8 cellular contexts compared by ENCODE assay signal in genomic region chr20:43925786-43926185, GRCh38. TPM values are rescaled to one million over a fixed set of nuclear protein-coding genes. Genes with fewer than 3 reads are reported as not detected.
DNase-seq lines count a peak whose midpoint lies in the region; ATAC-seq and TF ChIP-seq lines count a peak whose summit lies in the region.

No MANE protein-coding gene starts in this region.

- intact Hi-C loops in left ventricle myocardium inferior (cut with micrococcal nuclease), result no loop called here

- no peak overlapping the region for H2BK12ac ChIP-seq in trophoblast cell (ENCODE audit: low read length)

- H3K9me3 ChIP-seq in T-helper 17 cell (ENCODE audit: control insufficient read depth, low read length, poor library complexity, severe bottlenecking), result no peaks in the 10 kb centered on the region
- no peaks in the 10 kb centered on the region for H3K9me3 ChIP-seq in left ventricle myocardium inferior (replicated peaks)
- no peaks in the 10 kb centered on the region for H3K9me3 ChIP-seq in trophoblast cell (ENCODE audit: insufficient read depth, low read depth, low read length)

- H2BK5ac ChIP-seq in trophoblast cell (ENCODE audit: low read depth, low read length, poor library complexity), result no peak overlapping the region

- no peak overlapping the region for H3K27ac ChIP-seq in HL-60 (replicated peaks)
- H3K27ac ChIP-seq in left ventricle myocardium inferior (replicated peaks), result no peak overlapping the region
- H3K27ac ChIP-seq in trophoblast cell (ENCODE audit: low read depth, low read length), result no peak overlapping the region

- H3K14ac ChIP-seq in trophoblast cell (ENCODE audit: low read length), result no peak overlapping the region

- H4K12ac ChIP-seq in trophoblast cell (ENCODE audit: low read depth, low read length), result no peak overlapping the region

- H3K79me1 ChIP-seq in trophoblast cell (ENCODE audit: low read length), result no peaks in the 10 kb centered on the region

- no peak overlapping the region for H2AFZ ChIP-seq in trophoblast cell (ENCODE audit: insufficient read depth, low read length, poor library complexity)

- no peak overlapping the region for H3K4me3 ChIP-seq in HL-60 (replicated peaks; ENCODE audit: insufficient read depth, low read length)
- no peak overlapping the region for H3K4me3 ChIP-seq in left ventricle myocardium inferior
- H3K4me3 ChIP-seq in trophoblast cell (ENCODE audit: low read depth, low read length), result no peak overlapping the region

- H3K23ac ChIP-seq in trophoblast cell (ENCODE audit: low read length), result no peak overlapping the region

- TF ChIP-seq CTCF in HL-60 (IDR thresholded peaks at IDR 0.05; ENCODE audit: insufficient read depth, low read length) (peak; percentile 10), left ventricle myocardium inferior (IDR thresholded peaks at IDR 0.05; ENCODE audit: borderline replicate concordance) (no peak), nephron progenitor cell (IDR thresholded peaks at IDR 0.05) (no peak)

- no peak overlapping the region for H2AK5ac ChIP-seq in trophoblast cell (ENCODE audit: low read length)

- no peak overlapping the region for H2BK120ac ChIP-seq in trophoblast cell (ENCODE audit: insufficient read depth, low read length, poor library complexity)

- no peaks in the 10 kb centered on the region for H3K79me2 ChIP-seq in trophoblast cell (ENCODE audit: control insufficient read depth, insufficient read depth, low read length, poor library complexity)

- no peak overlapping the region for H3K4me2 ChIP-seq in trophoblast cell (ENCODE audit: low read length)

- no peak overlapping the region for H4K91ac ChIP-seq in trophoblast cell (ENCODE audit: low read depth, low read length)

- no peaks in the 10 kb centered on the region for H3K27me3 ChIP-seq in HL-60 (ENCODE audit: insufficient read depth, poor library complexity, severe bottlenecking)
- peaks cover 85% of the 10 kb centered on the region for H3K27me3 ChIP-seq in left ventricle myocardium inferior (ENCODE audit: low read depth)
- no peaks in the 10 kb centered on the region for H3K27me3 ChIP-seq in trophoblast cell (ENCODE audit: insufficient read depth, low read length)

- peaks cover 45% of the 10 kb centered on the region for H3K4me1 Mint-ChIP-seq in T-helper 17 cell
- H3K4me1 Mint-ChIP-seq in nephron progenitor cell, result peaks cover 11% of the 10 kb centered on the region

- H3K4ac ChIP-seq in trophoblast cell (ENCODE audit: low read depth, low read length), result no peak overlapping the region

- ATAC-seq in T-helper 17 cell (peak; percentile 46), GM19035 (IDR thresholded peaks at IDR 0.05; ENCODE audit: unreplicated experiment) (no peak)

- WGBS in trophoblast cell (ENCODE audit: extremely low coverage, insufficient coverage, insufficient read length), result no CpG with 5 or more reads among the region's 5 CpGs

- H4K8ac ChIP-seq in trophoblast cell (ENCODE audit: low read depth, low read length), result no peak overlapping the region

- H3K4me1 ChIP-seq in left ventricle myocardium inferior (peaks cover 3% of the 10 kb centered on the region), trophoblast cell (ENCODE audit: control insufficient read depth in 1 of 2, insufficient read depth in 2 of 2, low read length in 2 of 2) (no peaks in the 10 kb centered on the region)

- H3K36me3 ChIP-seq in left ventricle myocardium inferior (no peaks in the 10 kb centered on the region), trophoblast cell (ENCODE audit: control insufficient read depth in 1 of 2, insufficient read depth in 2 of 2, low read length in 2 of 2) (no peaks in the 10 kb centered on the region)

- H3K18ac ChIP-seq in trophoblast cell (ENCODE audit: low read length), result no peak overlapping the region

- H3K9me3 Mint-ChIP-seq in nephron progenitor cell, result no peaks in the 10 kb centered on the region

- peaks cover 52% of the 10 kb centered on the region for H3K27me3 Mint-ChIP-seq in T-helper 17 cell
- peaks cover 78% of the 10 kb centered on the region for H3K27me3 Mint-ChIP-seq in nephron progenitor cell (ENCODE audit: low read depth, poor library complexity)

- DNase-seq in COLO829 (ENCODE audit: low spot score), result peak; percentile 79
- peak in 1 of 2 experiments; percentile 39 for DNase-seq in HL-60 (ENCODE audit: low read depth in 1 of 2, low spot score in 1 of 2)
- DNase-seq in T-helper 17 cell, result no peak
- peak; percentile 30 for DNase-seq in left ventricle myocardium inferior
- DNase-seq in nephron progenitor cell, result no peak
- no peak for DNase-seq in stimulated activated CD4-positive, alpha-beta T cell treated with anti-CD3 and anti-CD28 coated beads, Interleukin-2, amount 100 ng/mL, for 24 hours
- DNase-seq in trophoblast cell, result no peak

- H3K27ac Mint-ChIP-seq in T-helper 17 cell (no peak overlapping the region), nephron progenitor cell (no peak overlapping the region)

- H3K36me3 Mint-ChIP-seq in T-helper 17 cell (ENCODE audit: low read depth) (peaks cover 8% of the 10 kb centered on the region), nephron progenitor cell (ENCODE audit: low read depth) (no peaks in the 10 kb centered on the region)

- no peak overlapping the region for H3K9ac ChIP-seq in trophoblast cell (ENCODE audit: low read length)

- peak overlapping the region; percentile 33 for H3K4me3 Mint-ChIP-seq in T-helper 17 cell
- no peak overlapping the region for H3K4me3 Mint-ChIP-seq in nephron progenitor cell

RNA-seq across cellular contexts. Expression of gene TOX2, which starts 11.1 kb away (rescaled TPM):
- total RNA-seq in T-helper 17 cell, result 1 to 10 TPM; 1.7 to 2.2 TPM
- total RNA-seq in left ventricle myocardium inferior, result 0.30 TPM
- 0.37 and 0.42 TPM in 2 replicates for polyA plus RNA-seq in trophoblast cell (2013)

Comparison
In these comparisons a context has a peak if more than half of its experiments do, and no peak if none do; other contexts are left out.
1. DNase-seq: peak in COLO829 (single experiment) and left ventricle myocardium inferior (single experiment); none in T-helper 17 cell (0 of 3), nephron progenitor cell (single experiment), stimulated activated CD4-positive, alpha-beta T cell treated with anti-CD3 and anti-CD28 coated beads, Interleukin-2, amount 100 ng/mL, for 24 hours (0 of 2) and trophoblast cell (0 of 2).